Comparison of ENCODE assay signal across 1 cellular context in the genomic region with DNA sequence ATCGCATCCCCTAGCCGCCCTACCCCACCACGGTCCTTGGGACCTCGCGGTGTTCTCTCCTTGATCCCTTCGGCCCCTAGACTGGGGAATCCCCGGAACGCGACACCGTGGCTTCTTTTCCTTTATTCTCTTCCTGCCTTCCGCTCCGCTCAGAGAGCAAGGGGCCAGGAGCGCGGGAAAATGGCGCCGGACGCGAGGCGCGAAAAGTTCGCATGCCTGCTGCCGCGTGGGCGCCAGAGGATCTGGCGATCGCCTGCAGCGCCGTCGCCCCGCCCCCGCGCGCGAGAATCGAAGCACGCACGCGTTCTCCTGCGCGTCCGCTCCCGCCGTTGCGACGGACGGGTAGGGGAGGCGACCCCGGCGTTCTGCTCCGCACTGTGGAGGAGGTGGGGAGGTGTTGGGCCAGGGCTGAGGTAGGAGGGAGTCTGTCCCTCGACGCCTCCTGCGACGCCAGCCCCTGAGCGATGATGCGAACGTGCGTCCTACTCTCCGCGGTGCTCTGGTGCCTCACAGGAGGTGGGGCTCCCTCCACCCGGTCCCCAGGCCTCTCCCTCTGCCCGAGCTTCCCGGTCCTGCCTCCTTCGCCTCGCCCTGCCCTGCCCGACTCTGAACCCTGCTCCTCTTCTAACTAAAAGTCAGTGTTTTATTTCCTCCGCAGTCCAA.
TF ChIP-seq lines count a peak whose summit lies in the region.

A gene with protein sequence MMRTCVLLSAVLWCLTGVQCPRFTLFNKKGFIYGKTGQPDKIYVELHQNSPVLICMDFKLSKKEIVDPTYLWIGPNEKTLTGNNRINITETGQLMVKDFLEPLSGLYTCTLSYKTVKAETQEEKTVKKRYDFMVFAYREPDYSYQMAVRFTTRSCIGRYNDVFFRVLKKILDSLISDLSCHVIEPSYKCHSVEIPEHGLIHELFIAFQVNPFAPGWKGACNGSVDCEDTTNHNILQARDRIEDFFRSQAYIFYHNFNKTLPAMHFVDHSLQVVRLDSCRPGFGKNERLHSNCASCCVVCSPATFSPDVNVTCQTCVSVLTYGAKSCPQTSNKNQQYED (plus strand): TSS at position 312 of the 663 bp plus-strand sequence. CDS start 153 bp downstream, at position 465.

TF ChIP-seq in GM12878, 131 proteins besides CTCF, POLR2A, EP300 and RAD21 (continued from another document):
- TF ChIP-seq, protein P1, sequence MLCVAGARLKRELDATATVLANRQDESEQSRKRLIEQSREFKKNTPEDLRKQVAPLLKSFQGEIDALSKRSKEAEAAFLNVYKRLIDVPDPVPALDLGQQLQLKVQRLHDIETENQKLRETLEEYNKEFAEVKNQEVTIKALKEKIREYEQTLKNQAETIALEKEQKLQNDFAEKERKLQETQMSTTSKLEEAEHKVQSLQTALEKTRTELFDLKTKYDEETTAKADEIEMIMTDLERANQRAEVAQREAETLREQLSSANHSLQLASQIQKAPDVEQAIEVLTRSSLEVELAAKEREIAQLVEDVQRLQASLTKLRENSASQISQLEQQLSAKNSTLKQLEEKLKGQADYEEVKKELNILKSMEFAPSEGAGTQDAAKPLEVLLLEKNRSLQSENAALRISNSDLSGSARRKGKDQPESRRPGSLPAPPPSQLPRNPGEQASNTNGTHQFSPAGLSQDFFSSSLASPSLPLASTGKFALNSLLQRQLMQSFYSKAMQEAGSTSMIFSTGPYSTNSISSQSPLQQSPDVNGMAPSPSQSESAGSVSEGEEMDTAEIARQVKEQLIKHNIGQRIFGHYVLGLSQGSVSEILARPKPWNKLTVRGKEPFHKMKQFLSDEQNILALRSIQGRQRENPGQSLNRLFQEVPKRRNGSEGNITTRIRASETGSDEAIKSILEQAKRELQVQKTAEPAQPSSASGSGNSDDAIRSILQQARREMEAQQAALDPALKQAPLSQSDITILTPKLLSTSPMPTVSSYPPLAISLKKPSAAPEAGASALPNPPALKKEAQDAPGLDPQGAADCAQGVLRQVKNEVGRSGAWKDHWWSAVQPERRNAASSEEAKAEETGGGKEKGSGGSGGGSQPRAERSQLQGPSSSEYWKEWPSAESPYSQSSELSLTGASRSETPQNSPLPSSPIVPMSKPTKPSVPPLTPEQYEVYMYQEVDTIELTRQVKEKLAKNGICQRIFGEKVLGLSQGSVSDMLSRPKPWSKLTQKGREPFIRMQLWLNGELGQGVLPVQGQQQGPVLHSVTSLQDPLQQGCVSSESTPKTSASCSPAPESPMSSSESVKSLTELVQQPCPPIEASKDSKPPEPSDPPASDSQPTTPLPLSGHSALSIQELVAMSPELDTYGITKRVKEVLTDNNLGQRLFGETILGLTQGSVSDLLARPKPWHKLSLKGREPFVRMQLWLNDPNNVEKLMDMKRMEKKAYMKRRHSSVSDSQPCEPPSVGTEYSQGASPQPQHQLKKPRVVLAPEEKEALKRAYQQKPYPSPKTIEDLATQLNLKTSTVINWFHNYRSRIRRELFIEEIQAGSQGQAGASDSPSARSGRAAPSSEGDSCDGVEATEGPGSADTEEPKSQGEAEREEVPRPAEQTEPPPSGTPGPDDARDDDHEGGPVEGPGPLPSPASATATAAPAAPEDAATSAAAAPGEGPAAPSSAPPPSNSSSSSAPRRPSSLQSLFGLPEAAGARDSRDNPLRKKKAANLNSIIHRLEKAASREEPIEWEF (IDR thresholded peaks at IDR 0.05; ENCODE audit: insufficient replicate concordance, low read depth, low read length) = no peak
- no peak for TF ChIP-seq RAD51 (IDR thresholded peaks at IDR 0.05)
- TF ChIP-seq, protein P2, sequence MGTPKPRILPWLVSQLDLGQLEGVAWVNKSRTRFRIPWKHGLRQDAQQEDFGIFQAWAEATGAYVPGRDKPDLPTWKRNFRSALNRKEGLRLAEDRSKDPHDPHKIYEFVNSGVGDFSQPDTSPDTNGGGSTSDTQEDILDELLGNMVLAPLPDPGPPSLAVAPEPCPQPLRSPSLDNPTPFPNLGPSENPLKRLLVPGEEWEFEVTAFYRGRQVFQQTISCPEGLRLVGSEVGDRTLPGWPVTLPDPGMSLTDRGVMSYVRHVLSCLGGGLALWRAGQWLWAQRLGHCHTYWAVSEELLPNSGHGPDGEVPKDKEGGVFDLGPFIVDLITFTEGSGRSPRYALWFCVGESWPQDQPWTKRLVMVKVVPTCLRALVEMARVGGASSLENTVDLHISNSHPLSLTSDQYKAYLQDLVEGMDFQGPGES (IDR thresholded peaks at IDR 0.05) = no peak
- TF ChIP-seq, protein P3, sequence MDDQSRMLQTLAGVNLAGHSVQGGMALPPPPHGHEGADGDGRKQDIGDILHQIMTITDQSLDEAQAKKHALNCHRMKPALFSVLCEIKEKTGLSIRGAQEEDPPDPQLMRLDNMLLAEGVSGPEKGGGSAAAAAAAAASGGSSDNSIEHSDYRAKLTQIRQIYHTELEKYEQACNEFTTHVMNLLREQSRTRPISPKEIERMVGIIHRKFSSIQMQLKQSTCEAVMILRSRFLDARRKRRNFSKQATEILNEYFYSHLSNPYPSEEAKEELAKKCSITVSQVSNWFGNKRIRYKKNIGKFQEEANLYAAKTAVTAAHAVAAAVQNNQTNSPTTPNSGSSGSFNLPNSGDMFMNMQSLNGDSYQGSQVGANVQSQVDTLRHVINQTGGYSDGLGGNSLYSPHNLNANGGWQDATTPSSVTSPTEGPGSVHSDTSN (IDR thresholded peaks at IDR 0.05; ENCODE audit: insufficient replicate concordance, low read depth, low read length) = no peak
- TF ChIP-seq EGR1 (IDR thresholded peaks at IDR 0.05; ENCODE audit: borderline replicate concordance in 1 of 2, low read depth in 2 of 2, low read length in 2 of 2) = peak in 1 of 2 experiments; percentile 72; a peak in 2 of 3 replicates
- TF ChIP-seq ASH2L (IDR thresholded peaks at IDR 0.05; ENCODE audit: borderline replicate concordance, low read depth) = no peak
- TF ChIP-seq, protein P4, sequence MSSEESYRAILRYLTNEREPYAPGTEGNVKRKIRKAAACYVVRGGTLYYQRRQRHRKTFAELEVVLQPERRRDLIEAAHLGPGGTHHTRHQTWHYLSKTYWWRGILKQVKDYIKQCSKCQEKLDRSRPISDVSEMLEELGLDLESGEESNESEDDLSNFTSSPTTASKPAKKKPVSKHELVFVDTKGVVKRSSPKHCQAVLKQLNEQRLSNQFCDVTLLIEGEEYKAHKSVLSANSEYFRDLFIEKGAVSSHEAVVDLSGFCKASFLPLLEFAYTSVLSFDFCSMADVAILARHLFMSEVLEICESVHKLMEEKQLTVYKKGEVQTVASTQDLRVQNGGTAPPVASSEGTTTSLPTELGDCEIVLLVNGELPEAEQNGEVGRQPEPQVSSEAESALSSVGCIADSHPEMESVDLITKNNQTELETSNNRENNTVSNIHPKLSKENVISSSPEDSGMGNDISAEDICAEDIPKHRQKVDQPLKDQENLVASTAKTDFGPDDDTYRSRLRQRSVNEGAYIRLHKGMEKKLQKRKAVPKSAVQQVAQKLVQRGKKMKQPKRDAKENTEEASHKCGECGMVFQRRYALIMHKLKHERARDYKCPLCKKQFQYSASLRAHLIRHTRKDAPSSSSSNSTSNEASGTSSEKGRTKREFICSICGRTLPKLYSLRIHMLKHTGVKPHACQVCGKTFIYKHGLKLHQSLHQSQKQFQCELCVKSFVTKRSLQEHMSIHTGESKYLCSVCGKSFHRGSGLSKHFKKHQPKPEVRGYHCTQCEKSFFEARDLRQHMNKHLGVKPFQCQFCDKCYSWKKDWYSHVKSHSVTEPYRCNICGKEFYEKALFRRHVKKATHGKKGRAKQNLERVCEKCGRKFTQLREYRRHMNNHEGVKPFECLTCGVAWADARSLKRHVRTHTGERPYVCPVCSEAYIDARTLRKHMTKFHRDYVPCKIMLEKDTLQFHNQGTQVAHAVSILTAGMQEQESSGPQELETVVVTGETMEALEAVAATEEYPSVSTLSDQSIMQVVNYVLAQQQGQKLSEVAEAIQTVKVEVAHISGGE (CRISPR knock-in tag; IDR thresholded peaks at IDR 0.05) = no peak
- TF ChIP-seq CHD2 (IDR thresholded peaks at IDR 0.05; ENCODE audit: borderline replicate concordance, low read depth, low read length) = no peak
- TF ChIP-seq FOXM1 (IDR thresholded peaks at IDR 0.05; ENCODE audit: low read depth, low read length) = no peak
TF ChIP-seq in GM12878: peak in this region for 33.
